In the genomic region with DNA sequence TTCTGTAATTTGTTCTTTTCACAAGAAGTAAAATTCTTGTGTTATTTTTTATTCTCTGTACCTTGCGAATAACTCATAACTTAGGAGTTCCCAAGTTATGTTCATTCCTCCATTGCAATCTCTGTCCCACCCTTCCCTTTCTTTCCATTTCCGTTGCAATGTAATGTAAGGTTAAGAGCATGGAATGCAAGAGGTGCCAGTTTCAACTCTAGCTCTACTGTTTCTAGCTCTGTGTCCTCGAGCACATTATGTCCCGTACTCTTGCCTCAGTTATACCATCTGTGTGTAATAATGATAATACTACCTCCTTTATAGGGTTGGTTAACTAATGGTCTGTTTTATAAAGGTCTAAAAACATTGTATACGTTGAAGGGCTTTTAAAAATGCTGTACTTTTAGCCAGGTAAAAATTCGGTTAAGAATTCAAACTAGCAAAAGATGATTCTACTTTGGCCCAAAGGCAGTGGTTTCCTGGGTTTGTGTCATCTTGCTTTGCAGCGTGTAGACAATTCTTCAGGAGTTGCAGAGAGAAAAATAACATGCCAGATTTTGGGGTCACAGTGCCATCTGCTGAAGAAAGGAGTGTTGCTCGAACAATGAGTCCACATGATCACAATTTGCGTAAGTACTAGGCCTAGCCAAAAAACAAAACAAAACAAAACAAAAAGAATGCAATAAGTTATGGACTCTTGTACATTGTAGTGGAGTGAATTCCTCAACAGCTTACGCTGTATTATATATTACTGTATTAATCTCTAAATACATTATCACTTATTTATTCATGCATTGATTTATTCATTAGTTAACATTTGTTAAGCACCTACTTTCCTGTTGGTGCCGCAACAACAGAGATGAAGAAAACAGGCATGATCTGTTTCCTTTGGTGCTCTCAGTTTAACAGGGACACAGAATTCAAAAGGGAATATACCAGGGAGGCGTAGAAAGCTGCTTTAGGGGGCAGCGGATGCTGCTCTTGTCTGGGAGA, we compare ENCODE assay signal across 11 cellular contexts. TPM values are rescaled to one million over a fixed set of nuclear protein-coding genes. Genes with fewer than 3 reads are reported as not detected.
A peak's percentile ranks its signal among the peaks of the same experiment; 100 is the strongest.
DNase-seq lines count a peak whose midpoint lies in the region; ATAC-seq, FAIRE-seq and TF ChIP-seq lines count a peak whose summit lies in the region.
"Had no signal": no experiment of that assay in that cellular context is flagged by ENCODE, and none has a peak within 500 bp of the region (broad histone marks: within the 10 kb centered on the region; RNA-seq: fewer than 3 reads in every experiment).

No MANE protein-coding gene starts in this region.

- WGBS in HepG2 (ENCODE audit: low lambda C conversion rate), result 59% methylated on average over 13 of the region's 13 CpGs

- TF ChIP-seq EP300 in HepG2 (IDR thresholded peaks at IDR 0.05; ENCODE audit: low read depth in 2 of 2, low read length in 2 of 2) (no peak), HepG2 (CRISPR knock-in tag; IDR thresholded peaks at IDR 0.05; ENCODE audit: borderline replicate concordance) (no peak)

- intact Hi-C loops in HepG2 (cut with micrococcal nuclease; ENCODE audit: unreplicated experiment), result loop anchor here (1.0 to 2.0 kb wide), 3 partner anchors 102 to 617 kb away; no protein-coding TSS in a partner anchor

- H3K9ac ChIP-seq in HepG2 (ENCODE audit: insufficient read depth, low read depth, low read length), result no peak overlapping the region

- peak; percentile 94 for FAIRE-seq in HepG2 (lab: Jason Lieb, UNC)

- no peak overlapping the region for H3K4me3 ChIP-seq in HepG2 (replicated peaks in 1 of 3; ENCODE audit: insufficient read depth in 1 of 3, low read depth in 2 of 3, low read length in 3 of 3)

- BruUV-seq in HepG2 (replicated peaks; lab: Mats Ljungman, UMichigan), result no TSS peak

- no peak overlapping the region for H3K4me2 ChIP-seq in HepG2 (ENCODE audit: low read depth, low read length)

- H4K20me1 ChIP-seq in HepG2 (ENCODE audit: insufficient read depth, low read length), result no peaks in the 10 kb centered on the region

- CTCF ChIA-PET in HepG2 (lab: Yijun Ruan, JAX; ENCODE audit: low intra/inter-chr PET ratio, low total read pairs), result interaction anchor here (0.9 to 8.3 kb wide), 6 partner anchors 94 to 619 kb away, joined by 3 to 358 read pairs (median 5); no protein-coding TSS in a partner anchor

- ATAC-seq in HepG2 (peak; percentile 12; the same call in 2 of the 3 replicates), GM19463 (IDR thresholded peaks at IDR 0.05; ENCODE audit: unreplicated experiment) (no peak), GM21381 (IDR thresholded peaks at IDR 0.05; ENCODE audit: unreplicated experiment) (no peak)

- in situ Hi-C loops in HepG2 (cut with HindIII; ENCODE audit: extremely low pct_ligation_motif_present, low pct_unique_long_range_greater_than_20kb) (loop anchor here (5.0 to 10.0 kb wide), 3 partner anchors 63 to 256 kb away; no protein-coding TSS in a partner anchor), GM13976 (cut with MboI; ENCODE audit: low sequenced_read_pairs, unreplicated experiment) (loop anchor here (5.0 to 25.0 kb wide), 3 partner anchors 96 to 636 kb away; no protein-coding TSS in a partner anchor)

- H3K36me3 ChIP-seq in HepG2 (replicated peaks in 1 of 2; ENCODE audit: control insufficient read depth in 1 of 2, insufficient read depth in 2 of 2, low read length in 2 of 2), result no peaks in the 10 kb centered on the region

- H2AFZ ChIP-seq in HepG2 (ENCODE audit: low read length), result no peak overlapping the region

- TF ChIP-seq CTCF in VCaP (conservative IDR thresholded peaks at IDR 0.05), result peak; percentile 55
- TF ChIP-seq CTCF in HepG2 (CRISPR knock-in tag; IDR thresholded peaks at IDR 0.05), result peak; percentile 92
- TF ChIP-seq CTCF in GM13976 (IDR thresholded peaks at IDR 0.05; ENCODE audit: borderline replicate concordance, control extremely low read depth, extremely low read depth, insufficient read depth, missing control alignments), result no peak

- no peaks in the 10 kb centered on the region for H3K79me2 ChIP-seq in HepG2 (ENCODE audit: insufficient read depth, low read length)

- H3K4me1 ChIP-seq in HepG2 (ENCODE audit: insufficient read depth, low read length), result peaks cover 54% of the 10 kb centered on the region

- DNase-seq in ELR (ENCODE audit: low read depth) (peak; percentile 78), LoVo (ENCODE audit: low spot score) (peak; percentile 52), HepG2 (ENCODE audit: low spot score) (peak; percentile 92), GM13976 (ENCODE audit: low spot score) (no peak), C1 segment of cervical spinal cord (lab: John Stamatoyannopoulos, UW) (no peak)
- DNase-seq: effector CD8-positive, alpha-beta T cell had no signal

- no peaks in the 10 kb centered on the region for H3K9me3 ChIP-seq in HepG2 (ENCODE audit: low read length)

- TF ChIP-seq RAD21 in HepG2 (CRISPR knock-in tag; IDR thresholded peaks at IDR 0.05), result peak; percentile 99

- no peak for TF ChIP-seq POLR2A in HepG2 (IDR thresholded peaks at IDR 0.05; ENCODE audit: insufficient read depth in 1 of 2, low read depth in 2 of 2, low read length in 2 of 2)

- H3K27me3 ChIP-seq in HepG2 (ENCODE audit: control insufficient read depth in 1 of 2, insufficient read depth in 2 of 2, low read length in 2 of 2), result peaks cover 0 to 8% of the 10 kb centered on the region in 2 experiments; a peak in 1 of 5 replicates

- POLR2A ChIA-PET in HepG2 (lab: Yijun Ruan, JAX), result interaction anchor here (0.6 to 2.8 kb wide), 9 partner anchors 65 to 619 kb away, joined by 3 to 15 read pairs (median 4); no protein-coding TSS in a partner anchor

- H3K27ac ChIP-seq in VCaP, result no peak overlapping the region
- H3K27ac ChIP-seq in HepG2 (ENCODE audit: extremely low read length, insufficient read depth, low read length), result no peak overlapping the region

RNA-seq across cellular contexts. Expression of gene PFDN4, which starts 10.0 kb away (rescaled TPM):
- 227 and 299 TPM in 2 replicates for total RNA-seq in HepG2 (2016; rRNA removed; fragmentation: Illumina TruSeq; extraction: Trizol)
- total RNA-seq in HepG2 (2016; cell fraction: cytosol; rRNA removed; fragmentation: Illumina TruSeq; extraction: Trizol; ENCODE audit: low read depth), result 116 and 137 TPM in 2 replicates
- 227 and 317 TPM in 2 replicates for total RNA-seq in HepG2 (2016; cell fraction: insoluble cytoplasmic fraction; rRNA removed; fragmentation: Illumina TruSeq; extraction: Trizol)
- 141 and 157 TPM in 2 replicates for total RNA-seq in HepG2 (2016; cell fraction: membrane; rRNA removed; fragmentation: Illumina TruSeq; extraction: Trizol)
- total RNA-seq in HepG2 (2016; cell fraction: nucleus; rRNA removed; fragmentation: Illumina TruSeq; extraction: Trizol), result 81.8 and 87.1 TPM in 2 replicates
- polyA plus RNA-seq in HepG2 (2011; rRNA removed), result 41.7 and 59.8 TPM in 2 replicates
- 37.0 and 54.6 TPM in 2 replicates for polyA plus RNA-seq in HepG2 (2011; cell fraction: cytosol; rRNA removed)
- 11.6 and 20.3 TPM in 2 replicates for polyA plus RNA-seq in HepG2 (2011; cell fraction: nucleus; rRNA removed)
- polyA plus RNA-seq in HepG2 (2012), result 152 and 165 TPM in 2 replicates
- polyA plus RNA-seq in HepG2 (2016; cell fraction: cytosol; fragmentation: Illumina TruSeq; extraction: Trizol; ENCODE audit: low read depth), result 106 and 114 TPM in 2 replicates
- polyA plus RNA-seq in HepG2 (2016; cell fraction: insoluble cytoplasmic fraction; fragmentation: Illumina TruSeq; extraction: Trizol; ENCODE audit: low read depth), result 248 and 300 TPM in 2 replicates
- 116 and 120 TPM in 2 replicates for polyA plus RNA-seq in HepG2 (2016; cell fraction: membrane; fragmentation: Illumina TruSeq; extraction: Trizol; ENCODE audit: low read depth)
- polyA plus RNA-seq in HepG2 (2016; cell fraction: nucleus; fragmentation: Illumina TruSeq; extraction: Trizol; ENCODE audit: insufficient read depth, low read depth), result 122 and 141 TPM in 2 replicates
- polyA minus RNA-seq in HepG2 (2011; rRNA and poly(A)+ RNA removed; ENCODE audit: low replicate concordance), result 0.28 and 1.1 TPM in 2 replicates
- polyA minus RNA-seq in HepG2 (2011; cell fraction: cytosol; rRNA and poly(A)+ RNA removed), result 31.9 and 32.4 TPM in 2 replicates
- polyA minus RNA-seq in HepG2 (2011; cell fraction: nucleus; rRNA and poly(A)+ RNA removed), result 16.5 and 23.9 TPM in 2 replicates

RNA-seq across cellular contexts. Expression of gene CYP24A1, which starts 24.1 kb away (rescaled TPM):
- 6.9 and 9.4 TPM in 2 replicates for total RNA-seq in HepG2 (2016; rRNA removed; fragmentation: Illumina TruSeq; extraction: Trizol)
- 67.3 and 73.1 TPM in 2 replicates for total RNA-seq in HepG2 (2016; cell fraction: cytosol; rRNA removed; fragmentation: Illumina TruSeq; extraction: Trizol; ENCODE audit: low read depth)
- 6.1 and 9.5 TPM in 2 replicates for total RNA-seq in HepG2 (2016; cell fraction: insoluble cytoplasmic fraction; rRNA removed; fragmentation: Illumina TruSeq; extraction: Trizol)
- 33.5 and 36.3 TPM in 2 replicates for total RNA-seq in HepG2 (2016; cell fraction: membrane; rRNA removed; fragmentation: Illumina TruSeq; extraction: Trizol)
- 7.8 and 8.5 TPM in 2 replicates for total RNA-seq in HepG2 (2016; cell fraction: nucleus; rRNA removed; fragmentation: Illumina TruSeq; extraction: Trizol)
- 23.7 and 32.7 TPM in 2 replicates for polyA plus RNA-seq in HepG2 (2011; rRNA removed)
- 15.3 and 17.1 TPM in 2 replicates for polyA plus RNA-seq in HepG2 (2011; cell fraction: cytosol; rRNA removed)
- 38.3 and 55.7 TPM in 2 replicates for polyA plus RNA-seq in HepG2 (2011; cell fraction: nucleus; rRNA removed)
- 1.8 and 6.1 TPM in 2 replicates for polyA plus RNA-seq in HepG2 (2012)
- polyA plus RNA-seq in HepG2 (2016; cell fraction: cytosol; fragmentation: Illumina TruSeq; extraction: Trizol; ENCODE audit: low read depth), result 0.28 and 0.52 TPM in 2 replicates
- polyA plus RNA-seq in HepG2 (2016; cell fraction: insoluble cytoplasmic fraction; fragmentation: Illumina TruSeq; extraction: Trizol; ENCODE audit: low read depth), result 2.7 and 3.9 TPM in 2 replicates
- polyA plus RNA-seq in HepG2 (2016; cell fraction: membrane; fragmentation: Illumina TruSeq; extraction: Trizol; ENCODE audit: low read depth), result 0.63 and 1.2 TPM in 2 replicates
- 13.8 and 14.1 TPM in 2 replicates for polyA plus RNA-seq in HepG2 (2016; cell fraction: nucleus; fragmentation: Illumina TruSeq; extraction: Trizol; ENCODE audit: insufficient read depth, low read depth)
- polyA minus RNA-seq in HepG2 (2011; rRNA and poly(A)+ RNA removed; ENCODE audit: low replicate concordance), result 40.3 TPM in 1 of 2 replicates, not detected in the other
- polyA minus RNA-seq in HepG2 (2011; cell fraction: cytosol; rRNA and poly(A)+ RNA removed), result 45.4 and 51.8 TPM in 2 replicates
- 44.9 and 49.7 TPM in 2 replicates for polyA minus RNA-seq in HepG2 (2011; cell fraction: nucleus; rRNA and poly(A)+ RNA removed)
- total RNA-seq: progenitor cell of endocrine pancreas had no signal
- polyA plus RNA-seq: IgD-negative memory B cell had no signal

Comparison
In these comparisons a context has a peak if more than half of its experiments do, and no peak if none do; other contexts are left out.
1. DNase-seq: peak in ELR (single experiment), LoVo (single experiment) and HepG2 (single experiment); none in GM13976 (single experiment) and C1 segment of cervical spinal cord (0 of 14).